In the genomic region with DNA sequence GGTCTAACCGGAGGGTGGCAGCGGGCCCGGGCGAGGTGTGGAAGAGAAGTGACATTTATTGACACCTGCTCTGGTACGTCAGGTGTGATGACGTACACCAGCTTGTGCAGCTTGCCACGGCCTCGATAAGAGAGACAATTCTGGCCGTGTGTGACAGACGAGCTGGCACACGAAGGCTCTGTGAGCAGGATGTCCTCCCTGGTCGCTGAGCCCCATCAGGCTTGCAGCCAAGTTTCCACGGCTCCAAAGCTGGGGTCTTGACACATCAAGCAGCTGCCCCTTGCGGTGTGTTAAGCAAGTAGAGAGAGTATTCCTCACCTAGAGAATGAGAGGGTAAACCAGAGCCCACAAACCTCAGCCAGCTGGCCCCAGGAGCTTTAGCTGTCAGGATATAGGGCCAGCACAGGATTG, we compare ENCODE assay signal across 9 cellular contexts. TPM values are rescaled to one million over a fixed set of nuclear protein-coding genes. Genes with fewer than 3 reads are reported as not detected.
DNase-seq lines count a peak whose midpoint lies in the region; FAIRE-seq and TF ChIP-seq lines count a peak whose summit lies in the region.
"Had no signal": no experiment of that assay in that cellular context is flagged by ENCODE, and none has a peak within 500 bp of the region (broad histone marks: within the 10 kb centered on the region; RNA-seq: fewer than 3 reads in every experiment).

No MANE protein-coding gene starts in this region.

- no peaks in the 10 kb centered on the region for H3K9me3 Mint-ChIP-seq in CD14-positive monocyte

- no peak overlapping the region for H3K4me2 ChIP-seq in OCI-LY7 (ENCODE audit: low read length)

- H3K4me3 ChIP-seq in duodenal mucosa (ENCODE audit: low read depth in 1 of 2, low read length in 2 of 2), result peak overlapping the region in 1 of 2 donors; percentile 24
- no peak overlapping the region for H3K4me3 ChIP-seq in small intestine (ENCODE audit: low read depth in 1 of 2, low read length in 2 of 2)
- no peak overlapping the region for H3K4me3 ChIP-seq in OCI-LY7 (ENCODE audit: low read depth, low read length, poor library complexity, severe bottlenecking)

- H4K20me1 ChIP-seq in OCI-LY7 (ENCODE audit: insufficient read depth, low read length), result no peaks in the 10 kb centered on the region

- peak overlapping the region in 3 of 7 donors; percentile 20 to 85 (median 40) for H3K27ac Mint-ChIP-seq in CD14-positive monocyte

- in situ Hi-C loops in GM13976 (cut with MboI; ENCODE audit: low sequenced_read_pairs, unreplicated experiment), result no loop called here

- H3K36me3 ChIP-seq in duodenal mucosa (ENCODE audit: control insufficient read depth in 1 of 2, insufficient read depth in 2 of 2, low read length in 2 of 2) (no peaks in the 10 kb centered on the region), small intestine (ENCODE audit: control insufficient read depth in 2 of 2, insufficient read depth in 2 of 2, low read length in 2 of 2) (no peaks in the 10 kb centered on the region), OCI-LY7 (ENCODE audit: insufficient read depth, low read length) (no peaks in the 10 kb centered on the region)

- FAIRE-seq in small intestine (lab: Jason Lieb, UNC), result no peak

- H3K27me3 ChIP-seq in duodenal mucosa (ENCODE audit: control insufficient read depth in 1 of 2, insufficient read depth in 2 of 2, low read length in 2 of 2) (no peaks in the 10 kb centered on the region), small intestine (ENCODE audit: control insufficient read depth in 2 of 2, insufficient read depth in 2 of 2, low read length in 2 of 2) (no peaks in the 10 kb centered on the region)

- no peaks in the 10 kb centered on the region for H3K79me2 ChIP-seq in OCI-LY7 (ENCODE audit: insufficient read depth, low read depth, low read length)

- H3K9me2 ChIP-seq in OCI-LY7 (ENCODE audit: insufficient read depth, low read length), result no peaks in the 10 kb centered on the region

- peak overlapping the region; percentile 7 to 50 for H3K9ac ChIP-seq in duodenal mucosa (ENCODE audit: low read depth in 1 of 2, low read length in 2 of 2)

- peak overlapping the region in 1 of 2 donors; percentile 56 for H3K4me3 Mint-ChIP-seq in CD14-positive monocyte

- WGBS in small intestine, 3 donors, result 14 to 35% (median 16%) methylated on average over 14 of the region's 14 CpGs

- H3K27me3 Mint-ChIP-seq in CD14-positive monocyte (ENCODE audit: low read depth in 3 of 3), result peaks cover 8 to 21% (median 14%) of the 10 kb centered on the region in 3 donors

- POLR2A ChIA-PET in OCI-LY7 (lab: Charles Lee), result no interaction called here

- BruUV-seq in OCI-LY7 (replicated peaks; lab: Mats Ljungman, UMichigan), result no TSS peak

- DNase-seq in NCI-H1105 (lab: John Stamatoyannopoulos, UW), result peak; percentile 25
- DNase-seq in activated CD4-positive, alpha-beta T cell treated with anti-CD3 and anti-CD28 coated beads, Interleukin-2, amount 50 U/mL, for 24 hours (ENCODE audit: low read depth in 1 of 2, low spot score in 1 of 2), result peak; percentile 12 to 36
- DNase-seq in small intestine, result peak; percentile 65
- DNase-seq in CD14-positive monocyte (ENCODE audit: low spot score), result no peak
- no peak for DNase-seq in OCI-LY7 (ENCODE audit: low spot score)
- no peak for DNase-seq in EL
- DNase-seq in GM13976 (ENCODE audit: low spot score), result no peak

- H3K4me1 Mint-ChIP-seq in CD14-positive monocyte, result peaks cover 52% of the 10 kb centered on the region

- H2AFZ ChIP-seq in OCI-LY7 (ENCODE audit: low read length), result no peak overlapping the region

- H3K27ac ChIP-seq in duodenal mucosa (ENCODE audit: low read depth, low read length), result no peak overlapping the region
- peak overlapping the region; percentile 75 to 87 for H3K27ac ChIP-seq in small intestine (ENCODE audit: low read depth in 1 of 2, low read length in 1 of 2)
- no peak overlapping the region for H3K27ac ChIP-seq in OCI-LY7 (ENCODE audit: low read depth, low read length, poor library complexity, severe bottlenecking)
- H3K27ac ChIP-seq: epithelial cell of prostate had no signal

- H3K4me1 ChIP-seq in duodenal mucosa (ENCODE audit: control insufficient read depth in 1 of 2, insufficient read depth in 2 of 2, low read length in 2 of 2) (peaks cover 33 to 47% of the 10 kb centered on the region in 2 donors), small intestine (ENCODE audit: control insufficient read depth in 2 of 2, insufficient read depth in 1 of 2, low read depth in 1 of 2, low read length in 1 of 2) (peaks cover 0 to 7% of the 10 kb centered on the region in 2 donors), OCI-LY7 (ENCODE audit: insufficient read depth, low read length, poor library complexity, severe bottlenecking) (no peaks in the 10 kb centered on the region)

- H3K36me3 Mint-ChIP-seq in CD14-positive monocyte, result peaks cover 0 to 2% of the 10 kb centered on the region in 2 donors

- H3K9me3 ChIP-seq in duodenal mucosa (ENCODE audit: control insufficient read depth in 1 of 2, low read length in 2 of 2) (no peaks in the 10 kb centered on the region), small intestine (ENCODE audit: control insufficient read depth, low read depth) (no peaks in the 10 kb centered on the region), OCI-LY7 (ENCODE audit: low read length) (no peaks in the 10 kb centered on the region)

- intact Hi-C loops in CD14-positive monocyte (cut with micrococcal nuclease) (loop anchor here in 1 of 2 donors (10.0 kb wide), 2 partner anchors 47 to 103 kb away; a partner anchor contains a TSS), OCI-LY7 (cut with micrococcal nuclease; ENCODE audit: unreplicated experiment) (no loop called here)

- no peak for TF ChIP-seq CTCF in CD14-positive monocyte (IDR thresholded peaks at IDR 0.05)
- TF ChIP-seq CTCF in OCI-LY7 (conservative IDR thresholded peaks at IDR 0.05; ENCODE audit: low read length), result no peak
- no peak for TF ChIP-seq CTCF in GM13976 (IDR thresholded peaks at IDR 0.05; ENCODE audit: borderline replicate concordance, control extremely low read depth, extremely low read depth, insufficient read depth, missing control alignments)

- CTCF ChIA-PET in OCI-LY7 (lab: Charles Lee; ENCODE audit: unreplicated experiment), result no interaction called here

RNA-seq across cellular contexts. Expression of a gene that starts 30.6 kb away (rescaled TPM):
- 1 to 10 TPM in 1 of 3 donors, under 1 TPM in 2; under 0.01 to 1.1 (median 0.66) TPM for polyA plus RNA-seq in small intestine
- polyA plus RNA-seq in CD14-positive monocyte, result under 1 TPM in 1 of 2 donors, not detected in 1; 0.23 TPM
- total RNA-seq in OCI-LY7 (2014; rRNA removed; shearing (Covaris generic)), result 0.03 and 1.6 TPM in 2 replicates
- total RNA-seq in OCI-LY7 (2022), result not detected in 2 replicates

Comparison
In these comparisons a context has a peak if more than half of its experiments do, and no peak if none do; other contexts are left out.
1. DNase-seq: peak in NCI-H1105 (single experiment), activated CD4-positive, alpha-beta T cell treated with anti-CD3 and anti-CD28 coated beads, Interleukin-2, amount 50 U/mL, for 24 hours (2 of 2) and small intestine (single experiment); none in CD14-positive monocyte (single experiment), OCI-LY7 (single experiment), EL (single experiment) and GM13976 (single experiment).
2. H3K27ac ChIP-seq: peak in small intestine (2 of 2); none in duodenal mucosa (single experiment) and OCI-LY7 (single experiment).